In genomic region chr6:30195951-30196350, GRCh38 we compare ENCODE assay signal across 27 cellular contexts. TPM values are rescaled to one million over a fixed set of nuclear protein-coding genes. Genes with fewer than 3 reads are reported as not detected.
"Had no signal": no experiment of that assay in that cellular context is flagged by ENCODE, and none has a peak within 500 bp of the region (broad histone marks: within the 10 kb centered on the region; RNA-seq: fewer than 3 reads in every experiment).

No MANE protein-coding gene starts in this region.

- H3K4me1 ChIP-seq: body of pancreas had no signal

- H3K9me3 ChIP-seq: body of pancreas, left ventricle myocardium inferior, right lobe of liver, thoracic aorta, vagina had no signal

- DNase-seq: activated CD4-positive, alpha-beta memory T cell treated with anti-CD3 and anti-CD28 coated beads, Interleukin-2, amount 10 ng/mL, durations not matched to agents 7 days and 5 days; activated CD4-positive, alpha-beta T cell treated with anti-CD3 and anti-CD28 coated beads, Interleukin-2, amount 10 ng/mL, durations not matched to agents 24 days and 14 days; activated CD4-positive, CD25-positive, alpha-beta regulatory T cell; activated naive CD4-positive, alpha-beta T cell treated with Interleukin-2 at 50 U/mL for 16 hours; anterior cingulate cortex; body of pancreas; effector CD8-positive, alpha-beta T cell; foreskin melanocyte; left ventricle myocardium inferior; occipital lobe; right lobe of liver; stimulated activated CD4-positive, alpha-beta T cell treated with anti-CD3 and anti-CD28 coated beads, Interleukin-2, amount 100 ng/mL, for 48 hours; stimulated activated CD8-positive, alpha-beta memory T cell treated with anti-CD3 and anti-CD28 coated beads, Interleukin-4, amount 100 ng/mL, for 48 hours; stimulated activated naive CD4-positive, alpha-beta T cell treated with Interleukin-2 at 50 U/mL for 16 hours; SW 1271; T-helper 17 cell had no signal

- ATAC-seq: body of pancreas, right lobe of liver, T-helper 17 cell had no signal

- H3K27me3 ChIP-seq: body of pancreas, hepatocyte, right lobe of liver, vagina had no signal

- H3K4me3 ChIP-seq: body of pancreas, hepatocyte, left ventricle myocardium inferior, right lobe of liver, thoracic aorta, vagina had no signal

- H3K4me3 Mint-ChIP-seq: activated CD4-positive, alpha-beta memory T cell treated with anti-CD3 and anti-CD28 coated beads, Interleukin-2, amount 10 ng/mL, durations not matched to agents 7 days and 5 days; activated CD4-positive, alpha-beta T cell treated with anti-CD3 and anti-CD28 coated beads, Interleukin-2, amount 10 ng/mL, durations not matched to agents 24 days and 14 days; dendritic cell treated with granulocyte-macrophage colony-stimulating factor and Interleukin-4, amounts not matched to agents 40 ng/mL and 50 ng/mL, for 4 days; mesothelial cell of epicardium; T-helper 17 cell; type B pancreatic cell had no signal

- H3K27ac ChIP-seq: body of pancreas, hepatocyte, left ventricle myocardium inferior, right lobe of liver, thoracic aorta, vagina had no signal

- H3K27ac Mint-ChIP-seq: activated CD4-positive, alpha-beta memory T cell treated with anti-CD3 and anti-CD28 coated beads, Interleukin-2, amount 10 ng/mL, durations not matched to agents 7 days and 5 days; activated CD4-positive, alpha-beta T cell treated with anti-CD3 and anti-CD28 coated beads, Interleukin-2, amount 10 ng/mL, durations not matched to agents 24 days and 14 days; activated T-helper 2 cell treated with anti-CD3 and anti-CD28 coated beads, Interferon-gamma antibody, Interleukin-2, Interleukin-4, amounts not matched to agents 10 μg/mL and 5 μg/mL and 100 μg/mL, durations not matched to agents 14 hours and 24 hours and 36 hours; dendritic cell treated with granulocyte-macrophage colony-stimulating factor and Interleukin-4, amounts not matched to agents 40 ng/mL and 50 ng/mL, for 4 days; mesothelial cell of epicardium; type B pancreatic cell had no signal

- H3K9me3 Mint-ChIP-seq: activated CD4-positive, alpha-beta memory T cell treated with anti-CD3 and anti-CD28 coated beads, Interleukin-2, amount 10 ng/mL, durations not matched to agents 7 days and 5 days; activated CD4-positive, alpha-beta T cell treated with anti-CD3 and anti-CD28 coated beads, Interleukin-2, amount 10 ng/mL, durations not matched to agents 24 days and 14 days; activated T-helper 2 cell treated with anti-CD3 and anti-CD28 coated beads, Interferon-gamma antibody, Interleukin-2, Interleukin-4, amounts not matched to agents 10 μg/mL and 5 μg/mL and 100 μg/mL, durations not matched to agents 14 hours and 24 hours and 36 hours; dendritic cell treated with granulocyte-macrophage colony-stimulating factor and Interleukin-4, amounts not matched to agents 40 ng/mL and 50 ng/mL, for 4 days; mesothelial cell of epicardium; type B pancreatic cell had no signal

- H3K4me1 Mint-ChIP-seq: mesothelial cell of epicardium had no signal

- H3K27me3 Mint-ChIP-seq: activated CD4-positive, alpha-beta memory T cell treated with anti-CD3 and anti-CD28 coated beads, Interleukin-2, amount 10 ng/mL, durations not matched to agents 7 days and 5 days; activated CD4-positive, alpha-beta T cell treated with anti-CD3 and anti-CD28 coated beads, Interleukin-2, amount 10 ng/mL, durations not matched to agents 24 days and 14 days; dendritic cell treated with granulocyte-macrophage colony-stimulating factor and Interleukin-4, amounts not matched to agents 40 ng/mL and 50 ng/mL, for 4 days; T-helper 17 cell; type B pancreatic cell had no signal

RNA-seq across cellular contexts. Expression of gene TRIM15, which starts 32.6 kb away (rescaled TPM):
- total RNA-seq: activated CD4-positive, alpha-beta memory T cell treated with anti-CD3 and anti-CD28 coated beads, Interleukin-2, amount 10 ng/mL, durations not matched to agents 7 days and 5 days; cardiac septum; left ventricle myocardium inferior; lung microvascular endothelial cell; mesothelial cell of epicardium; occipital lobe; T-helper 17 cell; thoracic aorta; vagina had no signal
- polyA plus RNA-seq: esophagus, neural cell had no signal

RNA-seq across cellular contexts. Expression of gene TRIM10, which starts 34.9 kb away (rescaled TPM):
- total RNA-seq: activated T-helper 2 cell treated with anti-CD3 and anti-CD28 coated beads, Interferon-gamma antibody, Interleukin-2, Interleukin-4, amounts not matched to agents 10 μg/mL and 5 μg/mL and 100 μg/mL, durations not matched to agents 14 hours and 24 hours and 36 hours; body of pancreas; left ventricle myocardium inferior; mesothelial cell of epicardium; thoracic aorta; vagina had no signal
- polyA plus RNA-seq: esophagus, neural cell had no signal
